ENCODE assay signal across 10 cellular contexts in the genomic region with DNA sequence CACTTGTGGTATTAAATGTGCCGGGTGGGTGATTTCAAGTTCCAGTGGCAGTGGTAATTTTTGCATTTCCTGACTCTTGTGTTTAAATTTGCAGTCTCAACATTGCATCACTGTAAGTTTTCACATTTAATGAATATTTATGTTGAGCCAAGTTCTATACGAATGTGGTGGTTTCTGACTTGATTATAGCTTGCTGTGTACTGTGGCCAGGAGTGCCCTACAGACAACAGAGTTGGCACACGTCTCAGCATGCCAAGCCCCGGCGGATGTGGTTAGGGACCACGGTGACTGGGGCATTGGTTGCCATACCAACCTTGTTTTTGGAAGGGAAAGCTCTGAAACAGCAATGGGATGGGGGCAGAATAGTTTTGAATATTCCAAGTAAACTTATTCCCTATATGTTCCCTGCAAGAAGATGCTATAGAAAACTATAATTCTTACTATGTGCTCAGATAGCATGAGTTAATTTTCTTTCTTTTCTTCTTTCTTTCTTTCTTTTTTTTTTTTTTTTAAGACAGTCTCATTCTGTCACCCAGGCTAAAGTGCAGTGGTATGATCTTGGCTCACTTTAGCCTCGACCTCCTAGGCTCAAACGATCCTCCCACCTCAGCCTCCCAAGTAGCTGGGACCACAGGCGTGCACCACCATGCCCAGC. TPM values are rescaled to one million over a fixed set of nuclear protein-coding genes. Genes with fewer than 3 reads are reported as not detected.
A peak's percentile ranks its signal among the peaks of the same experiment; 100 is the strongest.
DNase-seq lines count a peak whose midpoint lies in the region; ATAC-seq and TF ChIP-seq lines count a peak whose summit lies in the region.
"Had no signal": no experiment of that assay in that cellular context is flagged by ENCODE, and none has a peak within 500 bp of the region (broad histone marks: within the 10 kb centered on the region; RNA-seq: fewer than 3 reads in every experiment).

No MANE protein-coding gene starts in this region.

- DNase-seq in activated T-cell treated with anti-CD3 and anti-CD28 coated beads, Interleukin-2, amount 50 U/mL, for 1 hour: peak; percentile 24
- DNase-seq in activated T-cell treated with anti-CD3 and anti-CD28 coated beads for 4 hours: no peak
- peak; percentile 9 for DNase-seq in effector CD4-positive, alpha-beta T cell
- DNase-seq in stimulated activated CD4-positive, alpha-beta T cell treated with anti-CD3 and anti-CD28 coated beads, Interleukin-4, amount 100 ng/mL, for 4 hours: peak; percentile 9 to 11
- no peak for DNase-seq in GM23248
- DNase-seq: Peyer's patch had no signal

- no peaks in the 10 kb centered on the region for H3K27me3 ChIP-seq in GM23248 (replicated peaks; ENCODE audit: insufficient read depth)
- H3K27me3 ChIP-seq: Peyer's patch had no signal

- peaks cover 4% of the 10 kb centered on the region for H3K4me1 ChIP-seq in GM23248 (ENCODE audit: insufficient read depth)

- H3K27ac ChIP-seq in GM23248: no peak overlapping the region
- H3K27ac ChIP-seq: Peyer's patch had no signal

- WGBS in GM23248 (ENCODE audit: low coverage in 1 of 2, low lambda C conversion rate in 2 of 2, missing lambda C conversion rate in 2 of 2), 2 experiments: 91 to 96% methylated on average over 9 of the region's 9 CpGs

- H3K9me2 ChIP-seq in GM23248 (ENCODE audit: insufficient read depth): no peaks in the 10 kb centered on the region

- no peak overlapping the region for H2AFZ ChIP-seq in GM23248

- H3F3A ChIP-seq in GM23248 (ENCODE audit: insufficient read depth): no peaks in the 10 kb centered on the region

- H3K9ac ChIP-seq in GM23248: no peak overlapping the region

- 0 out of 2 replicates have a peak, but pooled peaks cover 10% of the 10 kb centered on the region for H3K79me2 ChIP-seq in GM23248 (ENCODE audit: insufficient read depth)

- H3K36me3 ChIP-seq in GM23248 (ENCODE audit: low read depth): no peaks in the 10 kb centered on the region
- H3K36me3 ChIP-seq: Peyer's patch had no signal

- H3K9me3 ChIP-seq in GM23248 (ENCODE audit: low read depth): no peaks in the 10 kb centered on the region
- H3K9me3 ChIP-seq: Peyer's patch had no signal

- no peak overlapping the region for H3K4me3 ChIP-seq in GM23248
- H3K4me3 ChIP-seq: Peyer's patch had no signal

- in situ Hi-C loops in GM23248 (cut with MboI): no loop called here

- no peak overlapping the region for H3K4me2 ChIP-seq in GM23248 (ENCODE audit: unreplicated experiment)

- no peaks in the 10 kb centered on the region for H4K20me1 ChIP-seq in GM23248 (ENCODE audit: insufficient read depth)

- ATAC-seq in SK-N-SH treated with all-trans-retinoic acid at 6 μM for 48 hours (0 out of 3 replicates have a peak, but pooled peaks have one; percentile 30), HG02970 (IDR thresholded peaks at IDR 0.05; ENCODE audit: low FRiP score, unreplicated experiment) (no peak), GM19035 (IDR thresholded peaks at IDR 0.05; ENCODE audit: unreplicated experiment) (no peak)

TF ChIP-seq in SK-N-SH treated with all-trans-retinoic acid at 6 μM for 48 hours, 23 proteins besides CTCF, POLR2A, EP300 and RAD21:
- TF ChIP-seq ZNF70 (CRISPR knock-in tag; IDR thresholded peaks at IDR 0.05): no peak
- TF ChIP-seq ISL1 (CRISPR knock-in tag; IDR thresholded peaks at IDR 0.05): no peak
- no peak for TF ChIP-seq SNAI2 (CRISPR knock-in tag; IDR thresholded peaks at IDR 0.05)
- no peak for TF ChIP-seq ZC3H10 (CRISPR knock-in tag; IDR thresholded peaks at IDR 0.05)
- no peak for TF ChIP-seq ARNTL (CRISPR knock-in tag; IDR thresholded peaks at IDR 0.05; ENCODE audit: borderline replicate concordance, low read depth)
- TF ChIP-seq, protein P1, sequence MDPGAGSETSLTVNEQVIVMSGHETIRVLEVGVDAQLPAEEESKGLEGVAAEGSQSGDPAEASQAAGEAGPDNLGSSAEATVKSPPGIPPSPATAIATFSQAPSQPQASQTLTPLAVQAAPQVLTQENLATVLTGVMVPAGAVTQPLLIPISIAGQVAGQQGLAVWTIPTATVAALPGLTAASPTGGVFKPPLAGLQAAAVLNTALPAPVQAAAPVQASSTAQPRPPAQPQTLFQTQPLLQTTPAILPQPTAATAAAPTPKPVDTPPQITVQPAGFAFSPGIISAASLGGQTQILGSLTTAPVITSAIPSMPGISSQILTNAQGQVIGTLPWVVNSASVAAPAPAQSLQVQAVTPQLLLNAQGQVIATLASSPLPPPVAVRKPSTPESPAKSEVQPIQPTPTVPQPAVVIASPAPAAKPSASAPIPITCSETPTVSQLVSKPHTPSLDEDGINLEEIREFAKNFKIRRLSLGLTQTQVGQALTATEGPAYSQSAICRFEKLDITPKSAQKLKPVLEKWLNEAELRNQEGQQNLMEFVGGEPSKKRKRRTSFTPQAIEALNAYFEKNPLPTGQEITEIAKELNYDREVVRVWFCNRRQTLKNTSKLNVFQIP (CRISPR knock-in tag; IDR thresholded peaks at IDR 0.05; ENCODE audit: borderline replicate concordance, low read depth): no peak

RNA-seq across cellular contexts. Expression of a gene that starts 16.0 kb away (rescaled TPM):
- total RNA-seq in GM23248 (2014; rRNA removed; shearing (Covaris generic)): 1.8 and 3.9 TPM in 2 replicates
- polyA plus RNA-seq in GM23248 (2016; fragmentation: Nextera tagmentation; extraction: Ambion mirVana): 0.56 and 0.60 TPM in 2 replicates
- polyA plus RNA-seq: CD14-positive monocyte had no signal

Comparison
In these comparisons a context has a peak if more than half of its experiments do, and no peak if none do; other contexts are left out.
1. DNase-seq: peak in activated T-cell treated with anti-CD3 and anti-CD28 coated beads, Interleukin-2, amount 50 U/mL, for 1 hour (single experiment), effector CD4-positive, alpha-beta T cell (single experiment) and stimulated activated CD4-positive, alpha-beta T cell treated with anti-CD3 and anti-CD28 coated beads, Interleukin-4, amount 100 ng/mL, for 4 hours (2 of 2); none in activated T-cell treated with anti-CD3 and anti-CD28 coated beads for 4 hours (single experiment) and GM23248 (single experiment).